In genomic region chr1:26538480-26539412, GRCh38 we compare ENCODE assay signal across 8 cellular contexts. TPM values are rescaled to one million over a fixed set of nuclear protein-coding genes. Genes with fewer than 3 reads are reported as not detected.
A peak's percentile ranks its signal among the peaks of the same experiment; 100 is the strongest.
DNase-seq lines count a peak whose midpoint lies in the region; FAIRE-seq and TF ChIP-seq lines count a peak whose summit lies in the region.

No MANE protein-coding gene starts in this region.

- H3K27me3 Mint-ChIP-seq in Calu3 (ENCODE audit: unreplicated experiment) (no peaks in the 10 kb centered on the region), neural crest cell (ENCODE audit: low read depth) (no peaks in the 10 kb centered on the region)

- no peak overlapping the region for H3K27ac Mint-ChIP-seq in Calu3 (ENCODE audit: unreplicated experiment)
- H3K27ac Mint-ChIP-seq in neural crest cell (ENCODE audit: unreplicated experiment) = peak overlapping the region; percentile 57

- TF ChIP-seq CTCF in Calu3 (IDR thresholded peaks at IDR 0.05; ENCODE audit: unreplicated experiment) (peak; percentile 15), VCaP (conservative IDR thresholded peaks at IDR 0.05) (peak; percentile 47), neural crest cell (conservative IDR thresholded peaks at IDR 0.05) (peak; percentile 53)

- CTCF ChIA-PET in Calu3 (lab: Charles Lee) = interaction anchor here (0.5 to 1.0 kb wide), 3 partner anchors 9 to 342 kb away, joined by 3 to 9 read pairs (median 4); partner anchors contain the start of gene RPS6KA1

- H3K4me3 Mint-ChIP-seq in Calu3 (ENCODE audit: low read depth, unreplicated experiment) (no peak overlapping the region), neural crest cell (no peak overlapping the region)

- H3K27ac ChIP-seq in VCaP = no peak overlapping the region

- no peak for FAIRE-seq in HTR-8/SVneo (lab: Jason Lieb, UNC)

- peak; percentile 47 for DNase-seq in Calu3
- peak; percentile 66 for DNase-seq in HuH-7 (ENCODE audit: low spot score)
- peak; percentile 68 for DNase-seq in dermis blood vessel endothelial cell
- peak; percentile 32 for DNase-seq in neural crest cell (ENCODE audit: low read depth, low spot score)
- no peak for DNase-seq in HTR-8/SVneo (ENCODE audit: insufficient read length, low spot score)
- no peak for DNase-seq in NCI-H1930 (lab: John Stamatoyannopoulos, UW)
- no peak for DNase-seq in DMS79 (lab: John Stamatoyannopoulos, UW)

- H3K9me3 Mint-ChIP-seq in Calu3 (ENCODE audit: low read depth, unreplicated experiment) (no peaks in the 10 kb centered on the region), neural crest cell (no peaks in the 10 kb centered on the region)

- BruUV-seq in Calu3 (replicated peaks; lab: Mats Ljungman, UMichigan) = no TSS peak

- peaks cover 13% of the 10 kb centered on the region for H3K4me1 Mint-ChIP-seq in Calu3 (ENCODE audit: low read depth, unreplicated experiment)
- peaks cover 49% of the 10 kb centered on the region for H3K4me1 Mint-ChIP-seq in neural crest cell

- intact Hi-C loops in Calu3 (cut with micrococcal nuclease; ENCODE audit: unreplicated experiment) = no loop called here

- H3K36me3 Mint-ChIP-seq in Calu3 (ENCODE audit: insufficient read depth, unreplicated experiment) = peaks cover 5% of the 10 kb centered on the region
- H3K36me3 Mint-ChIP-seq in neural crest cell (ENCODE audit: low read depth) = peaks cover 5% of the 10 kb centered on the region

RNA-seq across cellular contexts. Expression of gene RPS6KA1, which starts 9.2 kb away (rescaled TPM):
- total RNA-seq in Calu3 (2022) (25.8 and 28.1 TPM in 2 replicates), dermis blood vessel endothelial cell (17.7 and 21.1 TPM in 2 replicates), neural crest cell (41.6 and 43.8 TPM in 2 replicates)

Comparison
In these comparisons a context has a peak if more than half of its experiments do, and no peak if none do; other contexts are left out.
1. DNase-seq: peak in Calu3 (single experiment), HuH-7 (single experiment), dermis blood vessel endothelial cell (single experiment) and neural crest cell (single experiment); none in HTR-8/SVneo (single experiment), NCI-H1930 (0 of 2) and DMS79 (single experiment).
2. Peak in every context shown above with its lines, with median percentiles within 50 percentile points of each other: CTCF ChIP-seq.